Comparison of ENCODE assay signal across 8 cellular contexts in genomic region chr17:80855968-80856862, GRCh38.
DNase-seq lines count a peak whose midpoint lies in the region; ATAC-seq and TF ChIP-seq lines count a peak whose summit lies in the region.

No MANE protein-coding gene starts in this region.

- H3K27me3 Mint-ChIP-seq in CD4-positive, CD25-positive, alpha-beta regulatory T cell: no peaks in the 10 kb centered on the region

- ATAC-seq in CD4-positive, CD25-positive, alpha-beta regulatory T cell (ENCODE audit: low read depth in 2 of 2): peak; percentile 99 to 100
- peak; percentile 68 for ATAC-seq in GM21528 (IDR thresholded peaks at IDR 0.05; ENCODE audit: low FRiP score, unreplicated experiment)

- H3K9me3 ChIP-seq in CD4-positive, CD25-positive, alpha-beta regulatory T cell (ENCODE audit: control insufficient read depth in 2 of 2, low read length in 2 of 2): no peaks in the 10 kb centered on the region
- H3K9me3 ChIP-seq in WERI-Rb-1 (ENCODE audit: severe bottlenecking): no peaks in the 10 kb centered on the region

- H3K36me3 ChIP-seq in CD4-positive, CD25-positive, alpha-beta regulatory T cell (ENCODE audit: control insufficient read depth, insufficient read depth, low read length): peaks cover 4% of the 10 kb centered on the region
- H3K36me3 ChIP-seq in WERI-Rb-1: peaks cover 21% of the 10 kb centered on the region

- peak overlapping the region; percentile 92 to 98 (median 96) for H3K27ac Mint-ChIP-seq in CD4-positive, CD25-positive, alpha-beta regulatory T cell

- peak overlapping the region in 3 of 4 donors; percentile 26 to 62 (median 62) for H3K4me3 Mint-ChIP-seq in CD4-positive, CD25-positive, alpha-beta regulatory T cell

- DNase-seq in CD4-positive, CD25-positive, alpha-beta regulatory T cell: peak; percentile 44 to 97 (median 57)
- peak; percentile 82 to 89 for DNase-seq in Kasumi-1 (lab: John Stamatoyannopoulos, UW)
- peak; percentile 93 for DNase-seq in activated CD4-positive, alpha-beta T cell treated with anti-CD3 and anti-CD28 coated beads for 48 hours
- peak; percentile 97 for DNase-seq in dermis blood vessel endothelial cell
- DNase-seq in posterior vena cava (ENCODE audit: low spot score): peak; percentile 91
- no peak for DNase-seq in NCI-H510A (lab: John Stamatoyannopoulos, UW)
- no peak for DNase-seq in WERI-Rb-1

- peak overlapping the region; percentile 34 for H3K4me3 ChIP-seq in CD4-positive, CD25-positive, alpha-beta regulatory T cell (ENCODE audit: low read depth, low read length)
- no peak overlapping the region for H3K4me3 ChIP-seq in WERI-Rb-1 (ENCODE audit: low read depth, low read length)

- H3K9me3 Mint-ChIP-seq in CD4-positive, CD25-positive, alpha-beta regulatory T cell: no peaks in the 10 kb centered on the region

- H3K27ac ChIP-seq in CD4-positive, CD25-positive, alpha-beta regulatory T cell (ENCODE audit: insufficient read depth, low read length, poor library complexity, severe bottlenecking): peak overlapping the region; percentile 82
- H3K27ac ChIP-seq in WERI-Rb-1: no peak overlapping the region

- peaks cover 21% of the 10 kb centered on the region for H3K36me3 Mint-ChIP-seq in CD4-positive, CD25-positive, alpha-beta regulatory T cell

- intact Hi-C loops in posterior vena cava (cut with DNase I): no loop called here

- peaks cover 16 to 51% (median 30%) of the 10 kb centered on the region in 4 donors for H3K4me1 Mint-ChIP-seq in CD4-positive, CD25-positive, alpha-beta regulatory T cell

- peaks cover 32% of the 10 kb centered on the region for H3K4me1 ChIP-seq in CD4-positive, CD25-positive, alpha-beta regulatory T cell (ENCODE audit: control insufficient read depth, insufficient read depth, low read length, poor library complexity, severe bottlenecking)

- no peak for TF ChIP-seq CTCF in WERI-Rb-1 (IDR thresholded peaks at IDR 0.05; ENCODE audit: low read depth, low read length)

- H3K27me3 ChIP-seq in CD4-positive, CD25-positive, alpha-beta regulatory T cell (ENCODE audit: control insufficient read depth, insufficient read depth, low read length): no peaks in the 10 kb centered on the region
- H3K27me3 ChIP-seq in WERI-Rb-1 (ENCODE audit: insufficient read depth, low read depth, severe bottlenecking): no peaks in the 10 kb centered on the region

Comparison
In these comparisons a context has a peak if more than half of its experiments do, and no peak if none do; other contexts are left out.
1. DNase-seq: peak in CD4-positive, CD25-positive, alpha-beta regulatory T cell (3 of 3), Kasumi-1 (2 of 2), activated CD4-positive, alpha-beta T cell treated with anti-CD3 and anti-CD28 coated beads for 48 hours (single experiment), dermis blood vessel endothelial cell (single experiment) and posterior vena cava (single experiment); none in NCI-H510A (single experiment) and WERI-Rb-1 (single experiment).